ENCODE assay signal across 9 cellular contexts in genomic region chr6:37535701-37536461, GRCh38. TPM values are rescaled to one million over a fixed set of nuclear protein-coding genes. Genes with fewer than 3 reads are reported as not detected.
DNase-seq lines count a peak whose midpoint lies in the region; ATAC-seq, FAIRE-seq and TF ChIP-seq lines count a peak whose summit lies in the region.
"Had no signal": no experiment of that assay in that cellular context is flagged by ENCODE, and none has a peak within 500 bp of the region (broad histone marks: within the 10 kb centered on the region; RNA-seq: fewer than 3 reads in every experiment).

No MANE protein-coding gene starts in this region.

- 15% methylated on average over 53 of the region's 54 CpGs for WGBS in GM12878 (ENCODE audit: insufficient coverage, insufficient replicate concordance, low lambda C conversion rate, missing lambda C conversion rate)

- no peaks in the 10 kb centered on the region for H4K20me1 ChIP-seq in GM12878 (ENCODE audit: control insufficient read depth, insufficient read depth)

- peaks cover 70% of the 10 kb centered on the region for H3K27me3 Mint-ChIP-seq in mesothelial cell of epicardium (ENCODE audit: low read depth)

- H3K36me3 Mint-ChIP-seq in mesothelial cell of epicardium: no peaks in the 10 kb centered on the region

- TF ChIP-seq CTCF in GM10248 (IDR thresholded peaks at IDR 0.05; ENCODE audit: control extremely low read depth, extremely low read depth, low read depth, missing control alignments) (peak; percentile 50), GM12878 (IDR thresholded peaks at IDR 0.05 in 2 of 3, conservative IDR thresholded peaks at IDR 0.05 in 1 of 3; ENCODE audit: control insufficient read depth in 2 of 3, extremely low read depth in 1 of 3, insufficient read depth in 1 of 3, low read depth in 3 of 3, low read length in 3 of 3) (peak; percentile 38 to 63 (median 42); a peak in 5 of 6 replicates), mesothelial cell of epicardium (IDR thresholded peaks at IDR 0.05; ENCODE audit: unreplicated experiment) (no peak)

- no peaks in the 10 kb centered on the region for H3K4me1 ChIP-seq in GM12878 (ENCODE audit: control insufficient read depth, insufficient read depth, low read length)

- intact Hi-C loops in GM12878 (cut with micrococcal nuclease; ENCODE audit: unreplicated experiment): loop anchor here (5.0 kb wide), 2 partner anchors 54 to 156 kb away; no protein-coding TSS in a partner anchor

- ATAC-seq in HG03354 (IDR thresholded peaks at IDR 0.05; ENCODE audit: poor library complexity, severe bottlenecking, unreplicated experiment) (peak; percentile 63), GM12878 (peak; percentile 70), GM19351 (IDR thresholded peaks at IDR 0.05; ENCODE audit: unreplicated experiment) (no peak), HG03442 (IDR thresholded peaks at IDR 0.05; ENCODE audit: unreplicated experiment) (no peak)

- peak overlapping the region; percentile 21; the same call in 1 of the 2 replicates for H3K4me3 ChIP-seq in GM12878

- H3K4me2 ChIP-seq in GM12878 (ENCODE audit: control insufficient read depth, insufficient read depth): peak overlapping the region; percentile 19

- H3K9me3 ChIP-seq in GM12878 (replicated peaks; ENCODE audit: control insufficient read depth, insufficient read depth, low read length): no peaks in the 10 kb centered on the region

- peaks cover 19% of the 10 kb centered on the region for H3K4me1 Mint-ChIP-seq in mesothelial cell of epicardium

- no peak overlapping the region; the same call in 1 of the 2 replicates for H3K27ac ChIP-seq in GM12878 (ENCODE audit: control insufficient read depth, insufficient read depth)

- in situ Hi-C loops in GM12878 (cut with MboI): loop anchor here (5.0 kb wide), 1 partner anchor 156 kb away; no protein-coding TSS in a partner anchor

- peak overlapping the region; percentile 0 for H2AFZ ChIP-seq in GM12878 (ENCODE audit: control insufficient read depth, low read depth, low read length)

- SMC1A ChIA-PET in GM12878 (lab: Charles Lee; ENCODE audit: uncharacterized antibody, unreplicated experiment): interaction anchor here (0.8 to 13.3 kb wide), 8 partner anchors 13 to 155 kb away, joined by 3 to 346 read pairs (median 9); no protein-coding TSS in a partner anchor

- H3K36me3 ChIP-seq in GM12878 (ENCODE audit: control insufficient read depth in 2 of 2, insufficient read depth in 2 of 2, low read length in 1 of 2): no peaks in the 10 kb centered on the region

- FAIRE-seq in GM12878 (lab: Jason Lieb, UNC): no peak
- FAIRE-seq: frontal cortex had no signal

- 0 out of 2 replicates have a peak overlapping the region, but pooled peaks have one; percentile 13 for H3K9ac ChIP-seq in GM12878 (ENCODE audit: control insufficient read depth, insufficient read depth, low read length)

- H3K27me3 ChIP-seq in GM12878 (replicated peaks in 1 of 2; ENCODE audit: control insufficient read depth in 2 of 2, insufficient read depth in 2 of 2, low read length in 1 of 2): no peaks in the 10 kb centered on the region

- CTCF ChIA-PET in GM10248 (lab: Yijun Ruan, JAX) (interaction anchor here (0.7 to 17.3 kb wide), 16 partner anchors 8 to 168 kb away, joined by 3 to 263 read pairs (median 4); no protein-coding TSS in a partner anchor), GM12878 (lab: Yijun Ruan, JAX) (interaction anchor here (0.7 to 12.7 kb wide), 14 partner anchors 9 to 1035 kb away, joined by 3 to 590 read pairs (median 6); no protein-coding TSS in a partner anchor)

- TF ChIP-seq POLR2A in GM12878 (IDR thresholded peaks at IDR 0.05; ENCODE audit: low read depth, low read length): no peak

- no TSS peak for BruUV-seq in GM12878 (replicated peaks; lab: Mats Ljungman, UMichigan)

- no peaks in the 10 kb centered on the region for H3K79me2 ChIP-seq in GM12878 (ENCODE audit: control insufficient read depth, insufficient read depth, low read length)

- peak overlapping the region; percentile 64 for H3K27ac Mint-ChIP-seq in mesothelial cell of epicardium

- peak overlapping the region; percentile 61 for H3K4me3 Mint-ChIP-seq in mesothelial cell of epicardium

- RAD21 ChIA-PET in GM12878 (lab: Charles Lee; ENCODE audit: unreplicated experiment): interaction anchor here (0.6 to 5.4 kb wide), 12 partner anchors 19 to 210 kb away, joined by 3 to 58 read pairs (median 6); no protein-coding TSS in a partner anchor

- DNase-seq in GM10248 (ENCODE audit: extremely low spot score) (peak; percentile 68), GM12878 (ENCODE audit: low read depth, low spot score) (no peak), mesothelial cell of epicardium (ENCODE audit: low spot score in 2 of 2, unreplicated experiment in 2 of 2) (peak in 1 of 2 experiments; percentile 49), NAMALWA (ENCODE audit: low spot score) (no peak), H4 (ENCODE audit: low spot score) (no peak)

- peak; percentile 50 for TF ChIP-seq RAD21 in GM12878 (IDR thresholded peaks at IDR 0.05; ENCODE audit: insufficient read depth, low read depth, low read length)

- TF ChIP-seq EP300 in GM12878 (IDR thresholded peaks at IDR 0.05; ENCODE audit: borderline replicate concordance in 1 of 2, control insufficient read depth in 1 of 2, low read depth in 2 of 2, low read length in 2 of 2): no peak

- no peaks in the 10 kb centered on the region for H3K9me3 Mint-ChIP-seq in mesothelial cell of epicardium

- POLR2A ChIA-PET in GM10248 (lab: Yijun Ruan, JAX): no interaction called here
- POLR2A ChIA-PET in GM12878 (lab: Charles Lee): interaction anchor here (0.5 to 0.8 kb wide), 2 partner anchors 22 to 115 kb away, joined by 3 to 4 read pairs; no protein-coding TSS in a partner anchor

TF ChIP-seq in GM12878, 131 proteins besides CTCF, POLR2A, EP300 and RAD21 (continues in another document):
- TF ChIP-seq, protein P1, sequence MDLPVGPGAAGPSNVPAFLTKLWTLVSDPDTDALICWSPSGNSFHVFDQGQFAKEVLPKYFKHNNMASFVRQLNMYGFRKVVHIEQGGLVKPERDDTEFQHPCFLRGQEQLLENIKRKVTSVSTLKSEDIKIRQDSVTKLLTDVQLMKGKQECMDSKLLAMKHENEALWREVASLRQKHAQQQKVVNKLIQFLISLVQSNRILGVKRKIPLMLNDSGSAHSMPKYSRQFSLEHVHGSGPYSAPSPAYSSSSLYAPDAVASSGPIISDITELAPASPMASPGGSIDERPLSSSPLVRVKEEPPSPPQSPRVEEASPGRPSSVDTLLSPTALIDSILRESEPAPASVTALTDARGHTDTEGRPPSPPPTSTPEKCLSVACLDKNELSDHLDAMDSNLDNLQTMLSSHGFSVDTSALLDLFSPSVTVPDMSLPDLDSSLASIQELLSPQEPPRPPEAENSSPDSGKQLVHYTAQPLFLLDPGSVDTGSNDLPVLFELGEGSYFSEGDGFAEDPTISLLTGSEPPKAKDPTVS (IDR thresholded peaks at IDR 0.05; ENCODE audit: low read depth, low read length): no peak
- TF ChIP-seq, protein P2, sequence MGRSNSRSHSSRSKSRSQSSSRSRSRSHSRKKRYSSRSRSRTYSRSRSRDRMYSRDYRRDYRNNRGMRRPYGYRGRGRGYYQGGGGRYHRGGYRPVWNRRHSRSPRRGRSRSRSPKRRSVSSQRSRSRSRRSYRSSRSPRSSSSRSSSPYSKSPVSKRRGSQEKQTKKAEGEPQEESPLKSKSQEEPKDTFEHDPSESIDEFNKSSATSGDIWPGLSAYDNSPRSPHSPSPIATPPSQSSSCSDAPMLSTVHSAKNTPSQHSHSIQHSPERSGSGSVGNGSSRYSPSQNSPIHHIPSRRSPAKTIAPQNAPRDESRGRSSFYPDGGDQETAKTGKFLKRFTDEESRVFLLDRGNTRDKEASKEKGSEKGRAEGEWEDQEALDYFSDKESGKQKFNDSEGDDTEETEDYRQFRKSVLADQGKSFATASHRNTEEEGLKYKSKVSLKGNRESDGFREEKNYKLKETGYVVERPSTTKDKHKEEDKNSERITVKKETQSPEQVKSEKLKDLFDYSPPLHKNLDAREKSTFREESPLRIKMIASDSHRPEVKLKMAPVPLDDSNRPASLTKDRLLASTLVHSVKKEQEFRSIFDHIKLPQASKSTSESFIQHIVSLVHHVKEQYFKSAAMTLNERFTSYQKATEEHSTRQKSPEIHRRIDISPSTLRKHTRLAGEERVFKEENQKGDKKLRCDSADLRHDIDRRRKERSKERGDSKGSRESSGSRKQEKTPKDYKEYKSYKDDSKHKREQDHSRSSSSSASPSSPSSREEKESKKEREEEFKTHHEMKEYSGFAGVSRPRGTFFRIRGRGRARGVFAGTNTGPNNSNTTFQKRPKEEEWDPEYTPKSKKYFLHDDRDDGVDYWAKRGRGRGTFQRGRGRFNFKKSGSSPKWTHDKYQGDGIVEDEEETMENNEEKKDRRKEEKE (IDR thresholded peaks at IDR 0.05): no peak
- no peak for TF ChIP-seq RBBP5 (conservative IDR thresholded peaks at IDR 0.05)
- no peak for TF ChIP-seq JUND (IDR thresholded peaks at IDR 0.05; ENCODE audit: low read depth, low read length)
- TF ChIP-seq HDAC6 (IDR thresholded peaks at IDR 0.05; ENCODE audit: unreplicated experiment): peak; percentile 50
- peak in 1 of 2 experiments; percentile 6; a peak in 1 of 3 replicates for TF ChIP-seq EGR1 (IDR thresholded peaks at IDR 0.05; ENCODE audit: borderline replicate concordance in 1 of 2, low read depth in 2 of 2, low read length in 2 of 2)
- 0 out of 2 replicates have a peak, but pooled peaks have one; percentile 12 for TF ChIP-seq YY1 (IDR thresholded peaks at IDR 0.05; ENCODE audit: low read depth, low read length)
- no peak for TF ChIP-seq MTA3 (IDR thresholded peaks at IDR 0.05; ENCODE audit: borderline replicate concordance, low read length)
- TF ChIP-seq SP1 (IDR thresholded peaks at IDR 0.05; ENCODE audit: low read depth, low read length): no peak

RNA-seq across cellular contexts. Expression of gene CCDC167, which starts 36.2 kb away (rescaled TPM):
- 8.5 and 9.7 TPM in 2 replicates for total RNA-seq in GM12878 (2013; cell fraction: nucleolus; rRNA removed)
- 92.6 and 102 TPM in 2 replicates for total RNA-seq in GM12878 (2014; rRNA removed)
- 103 and 110 TPM in 2 replicates for total RNA-seq in GM12878 (2014; rRNA removed; fragmentation: Illumina TruSeq; extraction: Trizol)
- total RNA-seq in GM12878 (2021): 70.8 and 74.9 TPM in 2 replicates
- polyA plus RNA-seq in GM12878 (2011; ENCODE audit: low read depth): 76.2 TPM
- 84.1 and 109 TPM in 2 replicates for polyA plus RNA-seq in GM12878 (2011; rRNA removed)
- 165 and 304 TPM in 2 replicates for polyA plus RNA-seq in GM12878 (2011; cell fraction: cytosol; rRNA removed)
- polyA plus RNA-seq in GM12878 (2011; cell fraction: nucleus; rRNA removed): 77.8 and 96.7 TPM in 2 replicates
- 92.0 and 93.8 TPM in 2 replicates for polyA plus RNA-seq in GM12878 (2012)
- polyA plus RNA-seq in GM12878 (2014; fragmentation: Illumina TruSeq; extraction: Trizol): 133 and 200 TPM in 2 replicates
- polyA plus RNA-seq in GM12878 (2014; fragmentation: Nextera tagmentation; extraction: Ambion mirVana): 100 to 1,000 TPM; 323 to 380 TPM
- 99.5 and 99.6 TPM in 2 replicates for polyA plus RNA-seq in GM12878 (2014; rRNA removed)
- 100 to 1,000 TPM; 165 to 180 TPM for polyA plus RNA-seq in GM12878 (2016; fragmentation: Nextera tagmentation; extraction: Ambion mirVana)
- polyA minus RNA-seq in GM12878 (2011; rRNA and poly(A)+ RNA removed): 31.0 and 53.2 TPM in 2 replicates
- polyA minus RNA-seq in GM12878 (2011; cell fraction: cytosol; rRNA and poly(A)+ RNA removed): 21.2 and 21.5 TPM in 2 replicates
- 7.5 and 13.0 TPM in 2 replicates for polyA minus RNA-seq in GM12878 (2011; cell fraction: nucleus; rRNA and poly(A)+ RNA removed)
- 23.8 to 26.0 TPM (median 24.8 TPM) in 3 replicates for total RNA-seq in mesothelial cell of epicardium
- total RNA-seq in H4 (2014; rRNA removed; shearing (Covaris generic)): 44.2 and 53.5 TPM in 2 replicates

Comparison
In these comparisons a context has a peak if more than half of its experiments do, and no peak if none do; other contexts are left out.
1. ATAC-seq: peak in HG03354 (single experiment) and GM12878 (single experiment); none in GM19351 (single experiment) and HG03442 (single experiment).